Comparison of ENCODE assay signal across 24 cellular contexts in the genomic region with DNA sequence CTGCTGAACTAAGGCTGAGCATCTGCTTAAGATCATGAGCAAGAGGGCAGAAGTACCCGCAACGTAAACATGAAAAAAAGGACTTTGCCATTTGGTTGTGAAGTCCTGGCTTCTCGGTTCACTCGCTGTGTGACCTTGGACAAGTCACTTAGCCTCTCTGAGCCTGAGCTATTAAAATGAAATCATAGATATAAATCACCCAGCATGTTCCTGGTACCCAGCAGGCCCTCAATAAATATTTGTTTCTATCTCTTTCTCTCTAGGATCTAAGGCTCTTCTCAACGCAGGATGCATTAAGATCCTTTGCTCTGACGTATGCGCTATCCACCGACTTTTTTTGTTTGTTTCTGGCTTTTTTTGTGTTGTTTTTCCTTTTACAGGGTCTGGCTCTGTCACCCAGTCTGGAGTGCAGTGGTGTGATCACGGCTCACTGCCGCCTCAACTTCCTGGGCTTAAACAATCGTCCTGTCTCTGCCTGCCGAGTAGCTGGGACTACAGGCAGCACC. TPM values are rescaled to one million over a fixed set of nuclear protein-coding genes. Genes with fewer than 3 reads are reported as not detected.
DNase-seq lines count a peak whose midpoint lies in the region; ATAC-seq, FAIRE-seq and TF ChIP-seq lines count a peak whose summit lies in the region.
"Had no signal": no experiment of that assay in that cellular context is flagged by ENCODE, and none has a peak within 500 bp of the region (broad histone marks: within the 10 kb centered on the region; RNA-seq: fewer than 3 reads in every experiment).

No MANE protein-coding gene starts in this region.

- H3K9me3 ChIP-seq in HepG2 (ENCODE audit: low read length) (no peaks in the 10 kb centered on the region), right lobe of liver (no peaks in the 10 kb centered on the region), fibroblast of lung (ENCODE audit: control insufficient read depth, insufficient read depth, low read depth, low read length) (no peaks in the 10 kb centered on the region), osteoblast (ENCODE audit: low read depth, low read length) (no peaks in the 10 kb centered on the region), trophoblast cell (ENCODE audit: insufficient read depth, low read depth, low read length) (peaks cover 1% of the 10 kb centered on the region)
- H3K9me3 ChIP-seq: sigmoid colon had no signal

- DNase-seq in HepG2 (ENCODE audit: low spot score) (no peak), right lobe of liver (no peak), fibroblast of lung (ENCODE audit: low read depth in 2 of 2) (no peak), osteoblast (ENCODE audit: insufficient read length, low spot score, missing footprints) (no peak), trophoblast cell (no peak), cerebellum (ENCODE audit: low spot score) (no peak), anterior cingulate cortex (lab: John Stamatoyannopoulos, UW) (no peak)
- no peak for DNase-seq in activated CD4-positive, alpha-beta T cell treated with anti-CD3 and anti-CD28 coated beads for 48 hours
- DNase-seq: activated CD4-positive, alpha-beta T cell treated with anti-CD3 and anti-CD28 coated beads, Interleukin-2, amount 10 ng/mL, durations not matched to agents 7 days and 5 days; activated CD8-positive, alpha-beta memory T cell treated with anti-CD3 and anti-CD28 coated beads, Interleukin-2, amount 50 U/mL, for 4 hours; activated effector memory CD4-positive, alpha-beta T cell treated with anti-CD3 and anti-CD28 coated beads, Interleukin-2, amount 50 U/mL, for 16 hours; amygdala; CD4-positive, alpha-beta memory T cell; DMS79 treated with DMSO at 0.1 percent for 48 hours; effector CD4-positive, alpha-beta T cell; NCI-H1694 treated with DMSO at 0.1 percent for 48 hours; NCI-H2227 treated with DMSO at 0.1 percent for 48 hours; sigmoid colon; stimulated activated naive CD4-positive, alpha-beta T cell; T-cell had no signal

- H3K14ac ChIP-seq in trophoblast cell (ENCODE audit: low read length): no peak overlapping the region

- TF ChIP-seq CTCF in HepG2 (CRISPR knock-in tag; IDR thresholded peaks at IDR 0.05) (no peak), right lobe of liver (IDR thresholded peaks at IDR 0.05) (no peak), fibroblast of lung (conservative IDR thresholded peaks at IDR 0.05 in 1 of 2, IDR thresholded peaks at IDR 0.05 in 1 of 2; ENCODE audit: low read depth in 1 of 2, low read length in 2 of 2) (no peak), osteoblast (IDR thresholded peaks at IDR 0.05; ENCODE audit: extremely low read depth, low read depth, low read length) (no peak)

- no peak overlapping the region for H3K23ac ChIP-seq in trophoblast cell (ENCODE audit: low read length)

- H3K9ac ChIP-seq in HepG2 (ENCODE audit: insufficient read depth, low read depth, low read length) (no peak overlapping the region), fibroblast of lung (ENCODE audit: insufficient read depth, low read length) (peak overlapping the region; percentile 39), trophoblast cell (ENCODE audit: low read length) (no peak overlapping the region)
- H3K9ac ChIP-seq: parathyroid adenoma had no signal

- H2BK5ac ChIP-seq in trophoblast cell (ENCODE audit: low read depth, low read length, poor library complexity): no peak overlapping the region

- intact Hi-C loops in HepG2 (cut with micrococcal nuclease; ENCODE audit: unreplicated experiment) (no loop called here), right lobe of liver (cut with DNase I) (no loop called here)

- H3K36me3 ChIP-seq in HepG2 (replicated peaks in 1 of 2; ENCODE audit: control insufficient read depth in 1 of 2, insufficient read depth in 2 of 2, low read length in 2 of 2) (no peaks in the 10 kb centered on the region), right lobe of liver (no peaks in the 10 kb centered on the region), fibroblast of lung (ENCODE audit: control insufficient read depth, insufficient read depth, low read length) (peaks cover 1% of the 10 kb centered on the region), osteoblast (ENCODE audit: insufficient read depth, low read length) (no peaks in the 10 kb centered on the region), trophoblast cell (ENCODE audit: control insufficient read depth in 1 of 2, insufficient read depth in 2 of 2, low read length in 2 of 2) (no peaks in the 10 kb centered on the region)
- H3K36me3 ChIP-seq: sigmoid colon had no signal

- no peak overlapping the region for H4K91ac ChIP-seq in trophoblast cell (ENCODE audit: low read depth, low read length)

- no peak overlapping the region for H4K12ac ChIP-seq in trophoblast cell (ENCODE audit: low read depth, low read length)

- 83% methylated on average over 12 of the region's 12 CpGs for WGBS in HepG2 (ENCODE audit: low lambda C conversion rate)
- WGBS in right lobe of liver (ENCODE audit: insufficient coverage, low coverage, low lambda C conversion rate, missing lambda C conversion rate): 88% methylated on average over 11 of the region's 12 CpGs
- no CpG with 5 or more reads among the region's 12 CpGs for WGBS in trophoblast cell (ENCODE audit: extremely low coverage, insufficient coverage, insufficient read length)

- in situ Hi-C loops in HepG2 (cut with HindIII; ENCODE audit: extremely low pct_ligation_motif_present, low pct_unique_long_range_greater_than_20kb): no loop called here

- TF ChIP-seq POLR2A in HepG2 (IDR thresholded peaks at IDR 0.05; ENCODE audit: insufficient read depth in 1 of 2, low read depth in 2 of 2, low read length in 2 of 2): no peak
- no peak for TF ChIP-seq POLR2A in right lobe of liver (IDR thresholded peaks at IDR 0.05)

- no peak for TF ChIP-seq RAD21 in HepG2 (CRISPR knock-in tag; IDR thresholded peaks at IDR 0.05)

- H3K4me3 ChIP-seq in HepG2 (replicated peaks in 1 of 3; ENCODE audit: insufficient read depth in 1 of 3, low read depth in 2 of 3, low read length in 3 of 3) (no peak overlapping the region), right lobe of liver (no peak overlapping the region), fibroblast of lung (replicated peaks in 1 of 4; ENCODE audit: control extremely low read depth in 1 of 4, insufficient read depth in 1 of 4, low read depth in 3 of 4, low read length in 4 of 4) (no peak overlapping the region), osteoblast (ENCODE audit: insufficient read depth, low read length) (no peak overlapping the region), trophoblast cell (ENCODE audit: low read depth, low read length) (no peak overlapping the region)
- H3K4me3 ChIP-seq: sigmoid colon had no signal

- H2AK5ac ChIP-seq in trophoblast cell (ENCODE audit: low read length): no peak overlapping the region

- no peak overlapping the region for H3K4me2 ChIP-seq in HepG2 (ENCODE audit: low read depth, low read length)
- H3K4me2 ChIP-seq in fibroblast of lung (ENCODE audit: extremely low read depth, insufficient read depth, low read length): peak overlapping the region; percentile 1
- H3K4me2 ChIP-seq in osteoblast (ENCODE audit: insufficient read depth, low read length): no peak overlapping the region
- no peak overlapping the region for H3K4me2 ChIP-seq in trophoblast cell (ENCODE audit: low read length)

- TF ChIP-seq EP300 in HepG2 (IDR thresholded peaks at IDR 0.05; ENCODE audit: low read depth in 2 of 2, low read length in 2 of 2) (no peak), HepG2 (CRISPR knock-in tag; IDR thresholded peaks at IDR 0.05; ENCODE audit: borderline replicate concordance) (no peak)

- no peak overlapping the region for H3K4ac ChIP-seq in trophoblast cell (ENCODE audit: low read depth, low read length)

- FAIRE-seq in HepG2 (lab: Jason Lieb, UNC): no peak

- H3K27me3 ChIP-seq in HepG2 (ENCODE audit: control insufficient read depth in 1 of 2, insufficient read depth in 2 of 2, low read length in 2 of 2) (no peaks in the 10 kb centered on the region), right lobe of liver (no peaks in the 10 kb centered on the region), fibroblast of lung (ENCODE audit: control insufficient read depth, insufficient read depth, low read length) (no peaks in the 10 kb centered on the region), osteoblast (ENCODE audit: insufficient read depth, low read length) (no peaks in the 10 kb centered on the region), trophoblast cell (ENCODE audit: insufficient read depth, low read length) (no peaks in the 10 kb centered on the region)
- H3K27me3 ChIP-seq: sigmoid colon had no signal

- ATAC-seq in HepG2 (no peak), right lobe of liver (no peak)
- ATAC-seq: esophagus mucosa, T-cell had no signal

- no peak overlapping the region for H2BK120ac ChIP-seq in trophoblast cell (ENCODE audit: insufficient read depth, low read length, poor library complexity)

- POLR2A ChIA-PET in HepG2 (lab: Yijun Ruan, JAX): no interaction called here

- no peaks in the 10 kb centered on the region for H4K20me1 ChIP-seq in HepG2 (ENCODE audit: insufficient read depth, low read length)
- H4K20me1 ChIP-seq in fibroblast of lung (ENCODE audit: control insufficient read depth, extremely low read depth, insufficient read depth, low read length): no peaks in the 10 kb centered on the region
- H4K20me1 ChIP-seq in osteoblast (ENCODE audit: insufficient read depth, low read length): no peaks in the 10 kb centered on the region

- H2BK12ac ChIP-seq in trophoblast cell (ENCODE audit: low read length): no peak overlapping the region

- H3K18ac ChIP-seq in trophoblast cell (ENCODE audit: low read length): no peak overlapping the region

- H4K8ac ChIP-seq in trophoblast cell (ENCODE audit: low read depth, low read length): no peak overlapping the region

- H3K27ac ChIP-seq in HepG2 (ENCODE audit: extremely low read length, insufficient read depth, low read length) (no peak overlapping the region), right lobe of liver (no peak overlapping the region), fibroblast of lung (ENCODE audit: insufficient read depth, low read length) (peak overlapping the region; percentile 90), osteoblast (ENCODE audit: low read depth, low read length) (peak overlapping the region; percentile 79), trophoblast cell (ENCODE audit: low read depth, low read length) (no peak overlapping the region)
- H3K27ac ChIP-seq: HL-60, parathyroid adenoma had no signal

- no peak overlapping the region for H2AFZ ChIP-seq in HepG2 (ENCODE audit: low read length)
- no peak overlapping the region for H2AFZ ChIP-seq in fibroblast of lung (ENCODE audit: low read length)
- H2AFZ ChIP-seq in osteoblast (ENCODE audit: low read length): no peak overlapping the region
- no peak overlapping the region for H2AFZ ChIP-seq in trophoblast cell (ENCODE audit: insufficient read depth, low read length, poor library complexity)
- H2AFZ ChIP-seq: parathyroid adenoma had no signal

- H3K79me1 ChIP-seq in trophoblast cell (ENCODE audit: low read length): peaks cover 5% of the 10 kb centered on the region

- CTCF ChIA-PET in HepG2 (lab: Yijun Ruan, JAX; ENCODE audit: low intra/inter-chr PET ratio, low total read pairs): no interaction called here

- no TSS peak for BruUV-seq in HepG2 (replicated peaks; lab: Mats Ljungman, UMichigan)

- H3K4me1 ChIP-seq in HepG2 (ENCODE audit: insufficient read depth, low read length): peaks cover 29% of the 10 kb centered on the region
- no peaks in the 10 kb centered on the region for H3K4me1 ChIP-seq in right lobe of liver
- H3K4me1 ChIP-seq in fibroblast of lung (ENCODE audit: control insufficient read depth, extremely low read depth, insufficient read depth, low read length): peaks cover 31% of the 10 kb centered on the region
- H3K4me1 ChIP-seq in osteoblast (ENCODE audit: insufficient read depth, low read length): peaks cover 34% of the 10 kb centered on the region
- peaks cover 9 to 11% of the 10 kb centered on the region in 2 experiments for H3K4me1 ChIP-seq in trophoblast cell (ENCODE audit: control insufficient read depth in 1 of 2, insufficient read depth in 2 of 2, low read length in 2 of 2)

- H3K79me2 ChIP-seq in HepG2 (ENCODE audit: insufficient read depth, low read length) (no peaks in the 10 kb centered on the region), fibroblast of lung (ENCODE audit: control insufficient read depth, insufficient read depth, low read length) (peaks cover 12% of the 10 kb centered on the region), osteoblast (ENCODE audit: insufficient read depth, low read length) (peaks cover 9% of the 10 kb centered on the region), trophoblast cell (ENCODE audit: control insufficient read depth, insufficient read depth, low read length, poor library complexity) (peaks cover 2% of the 10 kb centered on the region)
- H3K79me2 ChIP-seq: parathyroid adenoma had no signal

RNA-seq across cellular contexts. Expression of gene HIP1, which starts 6.7 kb away (rescaled TPM):
- total RNA-seq in HepG2 (2016; rRNA removed; fragmentation: Illumina TruSeq; extraction: Trizol) (4.5 and 8.6 TPM in 2 replicates), right lobe of liver (10 to 100 TPM; 17.6 to 23.0 (median 18.8) TPM), fibroblast of lung (15.2 and 27.2 TPM in 2 replicates), osteoblast (24.2 and 25.7 TPM in 2 replicates), cerebellum (16.4 TPM)
- total RNA-seq in HepG2 (2016; cell fraction: cytosol; rRNA removed; fragmentation: Illumina TruSeq; extraction: Trizol; ENCODE audit: low read depth): 1.3 TPM in 2 replicates
- 4.2 and 4.3 TPM in 2 replicates for total RNA-seq in HepG2 (2016; cell fraction: insoluble cytoplasmic fraction; rRNA removed; fragmentation: Illumina TruSeq; extraction: Trizol)
- 1.5 and 2.5 TPM in 2 replicates for total RNA-seq in HepG2 (2016; cell fraction: membrane; rRNA removed; fragmentation: Illumina TruSeq; extraction: Trizol)
- 4.3 and 7.1 TPM in 2 replicates for total RNA-seq in HepG2 (2016; cell fraction: nucleus; rRNA removed; fragmentation: Illumina TruSeq; extraction: Trizol)
- polyA plus RNA-seq in HepG2 (2011; rRNA removed) (6.2 TPM in 2 replicates), fibroblast of lung (30.0 and 31.3 TPM in 2 replicates)
- polyA plus RNA-seq in HepG2 (2011; cell fraction: cytosol; rRNA removed): 4.0 and 5.3 TPM in 2 replicates
- 5.9 and 7.6 TPM in 2 replicates for polyA plus RNA-seq in HepG2 (2011; cell fraction: nucleus; rRNA removed)
- polyA plus RNA-seq in HepG2 (2012): 3.9 and 4.2 TPM in 2 replicates
- 1.1 and 1.5 TPM in 2 replicates for polyA plus RNA-seq in HepG2 (2016; cell fraction: cytosol; fragmentation: Illumina TruSeq; extraction: Trizol; ENCODE audit: low read depth)
- polyA plus RNA-seq in HepG2 (2016; cell fraction: insoluble cytoplasmic fraction; fragmentation: Illumina TruSeq; extraction: Trizol; ENCODE audit: low read depth): 3.4 and 4.0 TPM in 2 replicates
- polyA plus RNA-seq in HepG2 (2016; cell fraction: membrane; fragmentation: Illumina TruSeq; extraction: Trizol; ENCODE audit: low read depth): 1.0 and 1.9 TPM in 2 replicates
- 5.3 and 6.5 TPM in 2 replicates for polyA plus RNA-seq in HepG2 (2016; cell fraction: nucleus; fragmentation: Illumina TruSeq; extraction: Trizol; ENCODE audit: insufficient read depth, low read depth)
- 20.5 and 48.7 TPM in 2 replicates for polyA minus RNA-seq in HepG2 (2011; rRNA and poly(A)+ RNA removed; ENCODE audit: low replicate concordance)
- 5.5 and 6.4 TPM in 2 replicates for polyA minus RNA-seq in HepG2 (2011; cell fraction: cytosol; rRNA and poly(A)+ RNA removed)
- 11.1 and 11.6 TPM in 2 replicates for polyA minus RNA-seq in HepG2 (2011; cell fraction: nucleus; rRNA and poly(A)+ RNA removed)
- 18.1 and 22.7 TPM in 2 replicates for polyA plus RNA-seq in fibroblast of lung (2012)
- polyA minus RNA-seq in fibroblast of lung (ENCODE audit: low replicate concordance): 49.9 and 55.8 TPM in 2 replicates
- 9.0 and 9.8 TPM in 2 replicates for polyA plus RNA-seq in trophoblast cell (2013)

RNA-seq across cellular contexts. Expression of gene CCL26, which starts 39.9 kb away (rescaled TPM):
- total RNA-seq in HepG2 (2016; rRNA removed; fragmentation: Illumina TruSeq; extraction: Trizol) (not detected in 2 replicates), right lobe of liver (not detected), fibroblast of lung (1.2 and 1.3 TPM in 2 replicates), osteoblast (1.1 and 1.5 TPM in 2 replicates), cerebellum (not detected)
- total RNA-seq in HepG2 (2016; cell fraction: cytosol; rRNA removed; fragmentation: Illumina TruSeq; extraction: Trizol; ENCODE audit: low read depth): not detected in 2 replicates
- total RNA-seq in HepG2 (2016; cell fraction: insoluble cytoplasmic fraction; rRNA removed; fragmentation: Illumina TruSeq; extraction: Trizol): 0.26 TPM in 1 of 2 replicates, not detected in the other
- total RNA-seq in HepG2 (2016; cell fraction: membrane; rRNA removed; fragmentation: Illumina TruSeq; extraction: Trizol): not detected in 2 replicates
- not detected in 2 replicates for total RNA-seq in HepG2 (2016; cell fraction: nucleus; rRNA removed; fragmentation: Illumina TruSeq; extraction: Trizol)
- polyA plus RNA-seq in HepG2 (2011; rRNA removed) (0.16 TPM in 2 replicates), fibroblast of lung (0.94 and 1.5 TPM in 2 replicates)
- not detected in 2 replicates for polyA plus RNA-seq in HepG2 (2011; cell fraction: cytosol; rRNA removed)
- not detected in 2 replicates for polyA plus RNA-seq in HepG2 (2011; cell fraction: nucleus; rRNA removed)
- not detected in 2 replicates for polyA plus RNA-seq in HepG2 (2012)
- not detected in 2 replicates for polyA plus RNA-seq in HepG2 (2016; cell fraction: cytosol; fragmentation: Illumina TruSeq; extraction: Trizol; ENCODE audit: low read depth)
- polyA plus RNA-seq in HepG2 (2016; cell fraction: insoluble cytoplasmic fraction; fragmentation: Illumina TruSeq; extraction: Trizol; ENCODE audit: low read depth): not detected in 2 replicates
- not detected in 2 replicates for polyA plus RNA-seq in HepG2 (2016; cell fraction: membrane; fragmentation: Illumina TruSeq; extraction: Trizol; ENCODE audit: low read depth)
- polyA plus RNA-seq in HepG2 (2016; cell fraction: nucleus; fragmentation: Illumina TruSeq; extraction: Trizol; ENCODE audit: insufficient read depth, low read depth): not detected in 2 replicates
- polyA minus RNA-seq in HepG2 (2011; rRNA and poly(A)+ RNA removed; ENCODE audit: low replicate concordance): 2.8 TPM in 1 of 2 replicates, not detected in the other
- polyA minus RNA-seq in HepG2 (2011; cell fraction: cytosol; rRNA and poly(A)+ RNA removed): not detected in 2 replicates
- polyA minus RNA-seq in HepG2 (2011; cell fraction: nucleus; rRNA and poly(A)+ RNA removed): not detected in 2 replicates
- 2.9 and 4.1 TPM in 2 replicates for polyA plus RNA-seq in fibroblast of lung (2012)
- polyA minus RNA-seq in fibroblast of lung (ENCODE audit: low replicate concordance): not detected in 2 replicates
- 0.31 TPM in 1 of 2 replicates, not detected in the other for polyA plus RNA-seq in trophoblast cell (2013)
- total RNA-seq: activated CD4-positive, alpha-beta T cell treated with anti-CD3 and anti-CD28 coated beads, Interleukin-2, amount 10 ng/mL, durations not matched to agents 7 days and 5 days; CD4-positive, alpha-beta memory T cell; esophagus mucosa; glomerular endothelial cell; T-cell had no signal
- polyA plus RNA-seq: CD4-positive, alpha-beta memory T cell had no signal

Comparison
In these comparisons a context has a peak if more than half of its experiments do, and no peak if none do; other contexts are left out.
1. H3K27ac ChIP-seq: peak in fibroblast of lung (single experiment) and osteoblast (single experiment); none in HepG2 (single experiment), right lobe of liver (0 of 3) and trophoblast cell (single experiment).